ENCODE assay signal across 1 cellular context in the genomic region with DNA sequence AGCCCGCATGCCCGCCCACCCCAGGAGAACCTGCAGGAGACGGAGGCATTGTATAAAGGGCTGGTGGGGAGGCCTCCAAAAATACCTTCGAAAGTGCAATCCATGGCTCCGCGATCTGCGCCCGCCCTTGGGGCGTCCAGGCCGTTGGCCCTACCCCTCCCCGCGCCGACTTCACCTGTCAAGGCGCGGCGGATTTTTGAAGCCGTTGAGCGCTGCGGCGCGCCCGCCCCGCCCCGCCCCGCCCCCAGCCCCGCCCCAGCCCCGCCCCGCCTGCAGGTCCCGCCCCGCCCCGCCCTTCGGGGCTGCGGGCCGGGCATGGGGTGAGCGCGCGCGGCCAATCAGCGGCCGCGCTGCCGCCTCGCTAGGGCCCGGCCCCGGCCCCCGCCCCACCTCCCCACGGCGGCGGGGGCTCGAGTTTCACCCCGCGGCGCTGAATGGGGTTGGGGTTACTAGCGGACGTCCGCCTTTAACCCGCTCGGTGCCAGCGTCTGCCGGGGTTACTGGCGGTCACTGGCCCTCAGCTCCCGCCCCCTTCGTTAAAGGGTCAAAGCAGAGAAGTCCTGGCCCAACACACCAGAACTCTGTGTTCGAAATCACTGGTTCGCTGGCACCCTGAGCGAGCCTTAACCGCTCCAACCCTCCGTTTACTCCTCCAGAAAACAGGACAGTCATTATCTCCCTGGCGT.
TF ChIP-seq lines count a peak whose summit lies in the region.

No MANE protein-coding gene starts in this region.

TF ChIP-seq in HepG2, 621 proteins besides CTCF, POLR2A, EP300 and RAD21 (continued from another document):
- TF ChIP-seq NFE2L1 (CRISPR knock-in tag; IDR thresholded peaks at IDR 0.05; ENCODE audit: borderline replicate concordance) = no peak
